Comparison of ENCODE assay signal across 8 cellular contexts in the genomic region with DNA sequence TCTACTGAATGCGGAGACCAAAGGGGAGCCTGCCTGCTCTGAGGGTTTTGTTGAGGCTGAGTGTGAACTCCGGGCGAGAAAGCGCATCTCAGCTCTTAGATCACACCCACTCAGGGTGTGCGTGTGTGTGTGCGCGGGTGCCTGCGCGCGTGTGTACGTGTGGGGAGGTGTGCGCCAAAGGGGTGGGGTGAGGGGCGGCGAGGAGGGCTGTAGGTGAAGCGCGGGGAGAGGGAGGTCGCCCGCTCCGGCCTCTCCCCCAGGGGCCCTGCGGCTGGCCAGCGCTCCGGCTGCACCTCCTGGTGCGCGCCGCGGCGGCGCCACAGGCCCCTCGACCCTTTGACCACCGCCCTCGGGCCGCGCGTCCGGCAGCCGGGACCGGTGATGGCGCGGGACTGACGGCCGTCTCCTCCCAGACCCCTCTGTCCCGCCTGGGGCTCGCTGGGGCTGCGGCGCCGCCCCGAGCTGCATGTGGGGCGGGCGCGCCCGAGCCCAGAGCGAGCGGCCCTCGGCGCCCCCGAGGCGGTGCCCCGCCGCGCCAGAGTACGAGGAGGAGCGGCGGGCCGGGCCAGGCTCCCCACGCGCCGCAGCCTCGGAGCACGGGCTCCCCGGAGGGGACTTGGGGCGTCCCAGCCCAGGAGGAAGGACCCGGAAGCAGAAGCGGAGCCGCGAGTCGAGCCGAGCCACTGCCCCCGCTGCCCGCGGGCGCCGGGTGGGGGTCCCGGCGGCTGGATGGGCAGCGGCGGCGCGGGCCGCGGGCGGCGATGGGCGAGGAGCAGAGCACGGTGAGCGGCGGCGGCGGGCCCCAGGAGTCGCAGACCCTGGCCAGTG. TPM values are rescaled to one million over a fixed set of nuclear protein-coding genes. Genes with fewer than 3 reads are reported as not detected.
DNase-seq lines count a peak whose midpoint lies in the region; ATAC-seq, FAIRE-seq and TF ChIP-seq lines count a peak whose summit lies in the region.

A gene with protein sequence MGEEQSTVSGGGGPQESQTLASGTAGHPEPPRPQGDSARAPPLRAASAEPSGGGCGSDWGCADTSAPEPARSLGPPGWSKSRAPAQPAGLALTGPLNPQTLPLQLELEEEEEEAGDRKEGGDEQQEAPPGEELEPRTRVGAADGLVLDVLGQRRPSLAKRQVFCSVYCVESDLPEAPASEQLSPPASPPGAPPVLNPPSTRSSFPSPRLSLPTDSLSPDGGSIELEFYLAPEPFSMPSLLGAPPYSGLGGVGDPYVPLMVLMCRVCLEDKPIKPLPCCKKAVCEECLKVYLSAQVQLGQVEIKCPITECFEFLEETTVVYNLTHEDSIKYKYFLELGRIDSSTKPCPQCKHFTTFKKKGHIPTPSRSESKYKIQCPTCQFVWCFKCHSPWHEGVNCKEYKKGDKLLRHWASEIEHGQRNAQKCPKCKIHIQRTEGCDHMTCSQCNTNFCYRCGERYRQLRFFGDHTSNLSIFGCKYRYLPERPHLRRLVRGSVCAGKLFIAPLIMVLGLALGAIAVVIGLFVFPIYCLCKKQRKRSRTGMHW (plus strand): TSS at position 654 of the 828 bp plus-strand sequence. CDS start 108 bp downstream, at position 762.

- peak within 1 kb of the TSS; percentile 63 for H3K27ac Mint-ChIP-seq in T-helper 17 cell

- H3K9ac ChIP-seq in endothelial cell of umbilical vein (replicated peaks; ENCODE audit: extremely low read depth, insufficient read depth, low read length) (peak within 1 kb of the TSS; percentile 85), subcutaneous abdominal adipose tissue (ENCODE audit: low read length in 5 of 5) (peak within 1 kb of the TSS; percentile 80 to 89 (median 87))

- peak within 1 kb of the TSS; percentile 53 for H2AFZ ChIP-seq in endothelial cell of umbilical vein (ENCODE audit: low read depth, low read length)

- peak within 1 kb of the TSS; percentile 75 to 95 (median 93) for H3K4me3 ChIP-seq in endothelial cell of umbilical vein (replicated peaks in 1 of 3; ENCODE audit: insufficient read depth in 1 of 3, low read depth in 1 of 3, low read length in 3 of 3)
- H3K4me3 ChIP-seq in subcutaneous abdominal adipose tissue (ENCODE audit: low read depth in 1 of 5, low read length in 5 of 5): peak within 1 kb of the TSS; percentile 82 to 88 (median 85)

- DNase-seq in HK-2 (ENCODE audit: unreplicated experiment) (peak; percentile 68), T-helper 17 cell (no peak), endothelial cell of umbilical vein (ENCODE audit: low read depth, low spot score) (peak; percentile 75), lung microvascular endothelial cell (ENCODE audit: low read depth in 2 of 2) (peak; percentile 68 to 72), SIG-M5 treated with dmso at 0.1 percent for 504 hours (lab: John Stamatoyannopoulos, UW; ENCODE audit: unreplicated experiment) (no peak), D721Med (ENCODE audit: insufficient read length, low spot score) (no peak)

- H4K20me1 ChIP-seq in endothelial cell of umbilical vein (replicated peaks; ENCODE audit: control insufficient read depth, extremely low read depth, insufficient read depth, low read length): no peaks in the 10 kb centered on the region

- H3K27me3 Mint-ChIP-seq in T-helper 17 cell: peaks cover 57% of the 10 kb centered on the region

- FAIRE-seq in endothelial cell of umbilical vein (lab: Jason Lieb, UNC): no peak
- FAIRE-seq in D721Med (lab: Jason Lieb, UNC): no peak

- peak; percentile 75 for ATAC-seq in T-helper 17 cell

- no TSS peak for BruUV-seq in endothelial cell of umbilical vein (replicated peaks; lab: Mats Ljungman, UMichigan)

- H3K9me3 ChIP-seq in T-helper 17 cell (ENCODE audit: control insufficient read depth, low read length, poor library complexity, severe bottlenecking) (no peaks in the 10 kb centered on the region), endothelial cell of umbilical vein (replicated peaks; ENCODE audit: control insufficient read depth, insufficient read depth, low read length) (no peaks in the 10 kb centered on the region), subcutaneous abdominal adipose tissue (ENCODE audit: control insufficient read depth in 5 of 5, low read length in 5 of 5) (no peaks in the 10 kb centered on the region)

- TF ChIP-seq CTCF in GM12874 (IDR thresholded peaks at IDR 0.05; ENCODE audit: insufficient read depth, low read depth, low read length): 0 out of 2 replicates have a peak, but pooled peaks have one; percentile 1
- TF ChIP-seq CTCF in endothelial cell of umbilical vein (IDR thresholded peaks at IDR 0.05; ENCODE audit: extremely low read depth in 1 of 2, insufficient read depth in 1 of 2, low read depth in 1 of 2, low read length in 2 of 2): no peak
- TF ChIP-seq CTCF in D721Med (IDR thresholded peaks at IDR 0.05; ENCODE audit: insufficient read depth, missing control alignments): no peak

- H3K36me3 ChIP-seq in endothelial cell of umbilical vein (ENCODE audit: control insufficient read depth in 2 of 2, extremely low read depth in 1 of 2, insufficient read depth in 2 of 2, low read length in 2 of 2) (no peaks in the 10 kb centered on the region), subcutaneous abdominal adipose tissue (ENCODE audit: control insufficient read depth in 5 of 5, insufficient read depth in 5 of 5, low read length in 5 of 5) (no peaks in the 10 kb centered on the region)

- peaks cover 47% of the 10 kb centered on the region for H3K79me2 ChIP-seq in endothelial cell of umbilical vein (ENCODE audit: control insufficient read depth, insufficient read depth, low read length)

- POLR2A ChIA-PET in endothelial cell of umbilical vein (lab: Charles Lee): interaction anchor here (0.5 to 1.4 kb wide), 2 partner anchors 230 to 828 kb away, joined by 3 read pairs; no protein-coding TSS in a partner anchor

- no peaks in the 10 kb centered on the region for H3K9me1 ChIP-seq in endothelial cell of umbilical vein (replicated peaks; ENCODE audit: control insufficient read depth, extremely low read depth, insufficient read depth, low read length)

- H3K27me3 ChIP-seq in endothelial cell of umbilical vein (ENCODE audit: control insufficient read depth in 2 of 2, insufficient read depth in 2 of 2, low read length in 2 of 2) (no peaks in the 10 kb centered on the region), subcutaneous abdominal adipose tissue (ENCODE audit: control insufficient read depth in 5 of 5, insufficient read depth in 4 of 5, low read length in 5 of 5) (no peaks in the 10 kb centered on the region)

- H3K4me3 Mint-ChIP-seq in T-helper 17 cell: peak within 1 kb of the TSS; percentile 91

- TF ChIP-seq POLR2A in endothelial cell of umbilical vein (IDR thresholded peaks at IDR 0.05; ENCODE audit: low read depth, low read length): no peak

- H3K36me3 Mint-ChIP-seq in T-helper 17 cell (ENCODE audit: low read depth): peaks cover 10% of the 10 kb centered on the region

- H3K4me1 Mint-ChIP-seq in T-helper 17 cell: peaks cover 20% of the 10 kb centered on the region

- dilution Hi-C loops in endothelial cell of umbilical vein (cut with MboI; ENCODE audit: extremely low pct_ligation_motif_present, low sequenced_read_pairs): no loop called here

- intact Hi-C loops in endothelial cell of umbilical vein (cut with micrococcal nuclease): loop anchor here (1.0 to 2.0 kb wide), 4 partner anchors 79 to 339 kb away; a partner anchor contains a TSS

- H3K4me1 ChIP-seq in endothelial cell of umbilical vein (ENCODE audit: control insufficient read depth, extremely low read depth, insufficient read depth, low read length): peaks cover 40% of the 10 kb centered on the region
- H3K4me1 ChIP-seq in subcutaneous abdominal adipose tissue (ENCODE audit: control insufficient read depth in 5 of 5, insufficient read depth in 5 of 5, low read length in 5 of 5): peaks cover 2 to 48% (median 43%) of the 10 kb centered on the region in 5 donors

- CTCF ChIA-PET in endothelial cell of umbilical vein (lab: Charles Lee): interaction anchor here (0.7 to 2.8 kb wide), 7 partner anchors 15 to 152 kb away, joined by 3 to 36 read pairs (median 4); no protein-coding TSS in a partner anchor

- peak within 1 kb of the TSS; percentile 69 for H3K27ac ChIP-seq in endothelial cell of umbilical vein (ENCODE audit: insufficient read depth, low read depth, low read length)
- peak within 1 kb of the TSS; percentile 89 for H3K27ac ChIP-seq in subcutaneous abdominal adipose tissue (ENCODE audit: low read depth, low read length)

- peak within 1 kb of the TSS; percentile 94 for H3K4me2 ChIP-seq in endothelial cell of umbilical vein (ENCODE audit: insufficient read depth, low read length)

TF ChIP-seq in endothelial cell of umbilical vein, 7 proteins besides CTCF, POLR2A, EP300 and RAD21:
- TF ChIP-seq POLR2AphosphoS5 (IDR thresholded peaks at IDR 0.05; ENCODE audit: insufficient read depth, low read depth, low read length) (peak; percentile 49), JUN (IDR thresholded peaks at IDR 0.05; ENCODE audit: borderline replicate concordance, insufficient read depth, insufficient read length, low read depth) (no peak)

RNA-seq across cellular contexts. Expression of the gene that starts here (rescaled TPM):
- 1 to 10 TPM; 2.1 to 4.9 TPM for total RNA-seq in T-helper 17 cell
- 32.5 and 33.1 TPM in 2 replicates for total RNA-seq in endothelial cell of umbilical vein
- polyA plus RNA-seq in endothelial cell of umbilical vein: 8.2 and 8.8 TPM in 2 replicates
- polyA plus RNA-seq in endothelial cell of umbilical vein (2011; cell fraction: cytosol; rRNA removed): 7.0 and 10.4 TPM in 2 replicates
- 57.0 and 62.7 TPM in 2 replicates for polyA plus RNA-seq in endothelial cell of umbilical vein (2011; cell fraction: nucleus; rRNA removed)
- polyA plus RNA-seq in endothelial cell of umbilical vein (2012): 9.2 and 10.5 TPM in 2 replicates
- polyA minus RNA-seq in endothelial cell of umbilical vein: 33.3 and 42.5 TPM in 2 replicates
- 15.2 TPM for polyA minus RNA-seq in endothelial cell of umbilical vein (2011; cell fraction: cytosol; rRNA and poly(A)+ RNA removed)
- 71.6 and 85.4 TPM in 2 replicates for polyA minus RNA-seq in endothelial cell of umbilical vein (2011; cell fraction: nucleus; rRNA and poly(A)+ RNA removed)
- 14.2 and 19.4 TPM in 2 replicates for total RNA-seq in lung microvascular endothelial cell

Comparison
In these comparisons a context has a peak if more than half of its experiments do, and no peak if none do; other contexts are left out.
1. DNase-seq: peak in HK-2 (single experiment), endothelial cell of umbilical vein (single experiment) and lung microvascular endothelial cell (2 of 2); none in T-helper 17 cell (0 of 3), SIG-M5 treated with dmso at 0.1 percent for 504 hours (single experiment) and D721Med (single experiment).